In the genomic region with DNA sequence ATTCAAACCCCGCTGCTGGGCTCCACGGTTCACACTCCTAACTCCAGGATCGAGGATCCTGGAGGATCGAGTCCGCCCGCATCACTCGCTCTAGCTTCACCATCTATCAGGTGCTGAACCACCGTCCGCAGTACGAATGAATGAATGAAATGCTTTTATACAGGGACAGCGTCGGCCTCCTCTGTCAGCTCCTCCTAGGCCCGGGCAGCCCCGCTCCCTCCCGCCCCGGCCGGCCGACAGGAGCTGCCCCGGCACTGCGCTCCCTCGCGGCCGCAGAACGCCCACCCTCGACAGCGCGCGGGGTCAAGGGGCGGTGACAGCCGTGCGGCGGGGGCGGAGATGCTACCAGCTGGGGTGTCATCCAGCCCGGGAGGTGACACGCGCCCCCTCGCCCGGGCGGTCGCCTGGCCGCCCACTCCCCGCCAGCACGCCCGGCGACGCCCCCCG, we compare ENCODE assay signal across 1 cellular context.
TF ChIP-seq lines count a peak whose summit lies in the region.

No MANE protein-coding gene starts in this region.

TF ChIP-seq in HepG2, 621 proteins besides CTCF, POLR2A, EP300 and RAD21 (continued from another document and continues in another):
- TF ChIP-seq DMAP1 (CRISPR knock-in tag; IDR thresholded peaks at IDR 0.05) (no peak), ZNF326 (CRISPR knock-in tag; IDR thresholded peaks at IDR 0.05; ENCODE audit: borderline replicate concordance) (no peak), ZMYM4 (CRISPR knock-in tag; IDR thresholded peaks at IDR 0.05) (no peak), GTF2F1 (IDR thresholded peaks at IDR 0.05; ENCODE audit: low read length) (no peak), ETV6 (CRISPR knock-in tag; conservative IDR thresholded peaks at IDR 0.05) (no peak), ZNF703 (CRISPR knock-in tag; IDR thresholded peaks at IDR 0.05; ENCODE audit: borderline replicate concordance) (no peak), ZNF205 (CRISPR knock-in tag; IDR thresholded peaks at IDR 0.05) (no peak), CERS6 (CRISPR knock-in tag; IDR thresholded peaks at IDR 0.05) (no peak), KDM6A (CRISPR knock-in tag; IDR thresholded peaks at IDR 0.05; ENCODE audit: low read depth) (no peak), MAFF (IDR thresholded peaks at IDR 0.05; ENCODE audit: low read depth, low read length) (no peak), ATRX (CRISPR knock-in tag; IDR thresholded peaks at IDR 0.05; ENCODE audit: borderline replicate concordance) (no peak), CBX2 (IDR thresholded peaks at IDR 0.05; ENCODE audit: low read depth, low read length) (no peak), CBX2 (CRISPR knock-in tag; IDR thresholded peaks at IDR 0.05; ENCODE audit: low read depth) (no peak), HOXA7 (CRISPR knock-in tag; IDR thresholded peaks at IDR 0.05) (no peak), KLF12 (CRISPR knock-in tag; IDR thresholded peaks at IDR 0.05; ENCODE audit: borderline replicate concordance) (no peak), PBX2 (CRISPR knock-in tag; IDR thresholded peaks at IDR 0.05) (no peak), ZNF615 (CRISPR knock-in tag; IDR thresholded peaks at IDR 0.05; ENCODE audit: borderline replicate concordance) (no peak), ZNF629 (CRISPR knock-in tag; conservative IDR thresholded peaks at IDR 0.05) (no peak), TCF12 (IDR thresholded peaks at IDR 0.05) (no peak), TCF12 (CRISPR knock-in tag; IDR thresholded peaks at IDR 0.05) (no peak), FOXP1 (IDR thresholded peaks at IDR 0.05) (no peak), FOXP1 (CRISPR knock-in tag; IDR thresholded peaks at IDR 0.05) (no peak), SCMH1 (CRISPR knock-in tag; IDR thresholded peaks at IDR 0.05; ENCODE audit: borderline replicate concordance) (no peak), ZNF580 (CRISPR knock-in tag; IDR thresholded peaks at IDR 0.05; ENCODE audit: borderline replicate concordance, low read depth) (0 out of 2 replicates have a peak, but pooled peaks have one; percentile 34), IRF9 (CRISPR knock-in tag; IDR thresholded peaks at IDR 0.05; ENCODE audit: borderline replicate concordance) (no peak), TRIM22 (IDR thresholded peaks at IDR 0.05) (no peak), ZNF710 (CRISPR knock-in tag; IDR thresholded peaks at IDR 0.05; ENCODE audit: borderline replicate concordance) (no peak), TSC22D2 (CRISPR knock-in tag; IDR thresholded peaks at IDR 0.05; ENCODE audit: borderline replicate concordance) (no peak), MIER2 (CRISPR knock-in tag; IDR thresholded peaks at IDR 0.05) (no peak), KDM5A (IDR thresholded peaks at IDR 0.05; ENCODE audit: borderline replicate concordance, low read length) (no peak), ZNF18 (CRISPR knock-in tag; IDR thresholded peaks at IDR 0.05; ENCODE audit: insufficient replicate concordance) (no peak), FOXM1 (CRISPR knock-in tag; IDR thresholded peaks at IDR 0.05) (no peak), ZIK1 (CRISPR knock-in tag; IDR thresholded peaks at IDR 0.05; ENCODE audit: borderline replicate concordance, low read depth) (no peak), ZNF761 (CRISPR knock-in tag; conservative IDR thresholded peaks at IDR 0.05) (no peak), AGO2 (optimal IDR thresholded peaks at IDR 0.05; ENCODE audit: low read depth, low read length) (peak; percentile 23), ZFP90 (CRISPR knock-in tag; IDR thresholded peaks at IDR 0.05; ENCODE audit: borderline replicate concordance) (no peak), MTF2 (CRISPR knock-in tag; IDR thresholded peaks at IDR 0.05; ENCODE audit: borderline replicate concordance) (no peak)
- TF ChIP-seq, protein P1, sequence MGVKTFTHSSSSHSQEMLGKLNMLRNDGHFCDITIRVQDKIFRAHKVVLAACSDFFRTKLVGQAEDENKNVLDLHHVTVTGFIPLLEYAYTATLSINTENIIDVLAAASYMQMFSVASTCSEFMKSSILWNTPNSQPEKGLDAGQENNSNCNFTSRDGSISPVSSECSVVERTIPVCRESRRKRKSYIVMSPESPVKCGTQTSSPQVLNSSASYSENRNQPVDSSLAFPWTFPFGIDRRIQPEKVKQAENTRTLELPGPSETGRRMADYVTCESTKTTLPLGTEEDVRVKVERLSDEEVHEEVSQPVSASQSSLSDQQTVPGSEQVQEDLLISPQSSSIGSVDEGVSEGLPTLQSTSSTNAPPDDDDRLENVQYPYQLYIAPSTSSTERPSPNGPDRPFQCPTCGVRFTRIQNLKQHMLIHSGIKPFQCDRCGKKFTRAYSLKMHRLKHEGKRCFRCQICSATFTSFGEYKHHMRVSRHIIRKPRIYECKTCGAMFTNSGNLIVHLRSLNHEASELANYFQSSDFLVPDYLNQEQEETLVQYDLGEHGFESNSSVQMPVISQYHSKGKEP (CRISPR knock-in tag; IDR thresholded peaks at IDR 0.05), result no peak
- TF ChIP-seq, protein P2, sequence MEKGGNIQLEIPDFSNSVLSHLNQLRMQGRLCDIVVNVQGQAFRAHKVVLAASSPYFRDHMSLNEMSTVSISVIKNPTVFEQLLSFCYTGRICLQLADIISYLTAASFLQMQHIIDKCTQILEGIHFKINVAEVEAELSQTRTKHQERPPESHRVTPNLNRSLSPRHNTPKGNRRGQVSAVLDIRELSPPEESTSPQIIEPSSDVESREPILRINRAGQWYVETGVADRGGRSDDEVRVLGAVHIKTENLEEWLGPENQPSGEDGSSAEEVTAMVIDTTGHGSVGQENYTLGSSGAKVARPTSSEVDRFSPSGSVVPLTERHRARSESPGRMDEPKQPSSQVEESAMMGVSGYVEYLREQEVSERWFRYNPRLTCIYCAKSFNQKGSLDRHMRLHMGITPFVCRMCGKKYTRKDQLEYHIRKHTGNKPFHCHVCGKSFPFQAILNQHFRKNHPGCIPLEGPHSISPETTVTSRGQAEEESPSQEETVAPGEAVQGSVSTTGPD (CRISPR knock-in tag; IDR thresholded peaks at IDR 0.05), result no peak
- TF ChIP-seq, protein P3, sequence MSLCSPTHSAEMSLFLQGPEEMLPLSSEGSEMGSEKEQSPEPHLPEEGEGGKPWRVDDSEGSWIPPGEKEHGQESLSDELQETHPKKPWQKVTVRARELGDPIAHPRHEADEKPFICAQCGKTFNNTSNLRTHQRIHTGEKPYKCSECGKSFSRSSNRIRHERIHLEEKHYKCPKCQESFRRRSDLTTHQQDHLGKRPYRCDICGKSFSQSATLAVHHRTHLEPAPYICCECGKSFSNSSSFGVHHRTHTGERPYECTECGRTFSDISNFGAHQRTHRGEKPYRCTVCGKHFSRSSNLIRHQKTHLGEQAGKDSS (CRISPR knock-in tag; IDR thresholded peaks at IDR 0.05; ENCODE audit: borderline replicate concordance, low read depth), result no peak
- TF ChIP-seq, protein P4, sequence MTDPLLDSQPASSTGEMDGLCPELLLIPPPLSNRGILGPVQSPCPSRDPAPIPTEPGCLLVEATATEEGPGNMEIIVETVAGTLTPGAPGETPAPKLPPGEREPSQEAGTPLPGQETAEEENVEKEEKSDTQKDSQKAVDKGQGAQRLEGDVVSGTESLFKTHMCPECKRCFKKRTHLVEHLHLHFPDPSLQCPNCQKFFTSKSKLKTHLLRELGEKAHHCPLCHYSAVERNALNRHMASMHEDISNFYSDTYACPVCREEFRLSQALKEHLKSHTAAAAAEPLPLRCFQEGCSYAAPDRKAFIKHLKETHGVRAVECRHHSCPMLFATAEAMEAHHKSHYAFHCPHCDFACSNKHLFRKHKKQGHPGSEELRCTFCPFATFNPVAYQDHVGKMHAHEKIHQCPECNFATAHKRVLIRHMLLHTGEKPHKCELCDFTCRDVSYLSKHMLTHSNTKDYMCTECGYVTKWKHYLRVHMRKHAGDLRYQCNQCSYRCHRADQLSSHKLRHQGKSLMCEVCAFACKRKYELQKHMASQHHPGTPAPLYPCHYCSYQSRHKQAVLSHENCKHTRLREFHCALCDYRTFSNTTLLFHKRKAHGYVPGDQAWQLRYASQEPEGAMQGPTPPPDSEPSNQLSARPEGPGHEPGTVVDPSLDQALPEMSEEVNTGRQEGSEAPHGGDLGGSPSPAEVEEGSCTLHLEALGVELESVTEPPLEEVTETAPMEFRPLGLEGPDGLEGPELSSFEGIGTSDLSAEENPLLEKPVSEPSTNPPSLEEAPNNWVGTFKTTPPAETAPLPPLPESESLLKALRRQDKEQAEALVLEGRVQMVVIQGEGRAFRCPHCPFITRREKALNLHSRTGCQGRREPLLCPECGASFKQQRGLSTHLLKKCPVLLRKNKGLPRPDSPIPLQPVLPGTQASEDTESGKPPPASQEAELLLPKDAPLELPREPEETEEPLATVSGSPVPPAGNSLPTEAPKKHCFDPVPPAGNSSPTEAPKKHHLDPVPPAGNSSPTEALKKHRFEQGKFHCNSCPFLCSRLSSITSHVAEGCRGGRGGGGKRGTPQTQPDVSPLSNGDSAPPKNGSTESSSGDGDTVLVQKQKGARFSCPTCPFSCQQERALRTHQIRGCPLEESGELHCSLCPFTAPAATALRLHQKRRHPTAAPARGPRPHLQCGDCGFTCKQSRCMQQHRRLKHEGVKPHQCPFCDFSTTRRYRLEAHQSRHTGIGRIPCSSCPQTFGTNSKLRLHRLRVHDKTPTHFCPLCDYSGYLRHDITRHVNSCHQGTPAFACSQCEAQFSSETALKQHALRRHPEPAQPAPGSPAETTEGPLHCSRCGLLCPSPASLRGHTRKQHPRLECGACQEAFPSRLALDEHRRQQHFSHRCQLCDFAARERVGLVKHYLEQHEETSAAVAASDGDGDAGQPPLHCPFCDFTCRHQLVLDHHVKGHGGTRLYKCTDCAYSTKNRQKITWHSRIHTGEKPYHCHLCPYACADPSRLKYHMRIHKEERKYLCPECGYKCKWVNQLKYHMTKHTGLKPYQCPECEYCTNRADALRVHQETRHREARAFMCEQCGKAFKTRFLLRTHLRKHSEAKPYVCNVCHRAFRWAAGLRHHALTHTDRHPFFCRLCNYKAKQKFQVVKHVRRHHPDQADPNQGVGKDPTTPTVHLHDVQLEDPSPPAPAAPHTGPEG (CRISPR knock-in tag; IDR thresholded peaks at IDR 0.05), result no peak
